ENCODE assay signal across 30 cellular contexts in genomic region chr6:143126574-143126941, GRCh38.
DNase-seq lines count a peak whose midpoint lies in the region; ATAC-seq and TF ChIP-seq lines count a peak whose summit lies in the region.
"Had no signal": no experiment of that assay in that cellular context is flagged by ENCODE, and none has a peak within 500 bp of the region (broad histone marks: within the 10 kb centered on the region; RNA-seq: fewer than 3 reads in every experiment).

No MANE protein-coding gene starts in this region.

- TF ChIP-seq CTCF in ovary (IDR thresholded peaks at IDR 0.05) = no peak

- no peaks in the 10 kb centered on the region for H3K9me3 ChIP-seq in SJSA1 (replicated peaks)
- H3K9me3 ChIP-seq in ovary = no peaks in the 10 kb centered on the region

- no peak overlapping the region for H3K27ac Mint-ChIP-seq in activated naive CD4-positive, alpha-beta T cell treated with anti-CD3 and anti-CD28 coated beads, Interleukin-2, amount 50 U/mL, for 72 hours
- no peak overlapping the region for H3K27ac Mint-ChIP-seq in naive thymus-derived CD8-positive, alpha-beta T cell
- H3K27ac Mint-ChIP-seq: CD4-positive, CD25-positive, alpha-beta regulatory T cell; neural progenitor cell; stimulated activated naive CD8-positive, alpha-beta T cell treated with anti-CD3 and anti-CD28 coated beads, Interleukin-15, Interleukin-2, amounts not matched to agents 100 ng/mL and 50 ng/mL, for 24 hours; T-helper 1 cell treated with Interleukin-12 subunit alpha and Interleukin-12 subunit beta and Interleukin-4 antibody, amounts not matched to agents 30 μg/mL and 1 μg/mL, for 36 hours had no signal

- no peak for TF ChIP-seq POLR2A in ovary (IDR thresholded peaks at IDR 0.05)

- H3K4me3 Mint-ChIP-seq in naive thymus-derived CD8-positive, alpha-beta T cell = no peak overlapping the region
- H3K4me3 Mint-ChIP-seq: CD4-positive, CD25-positive, alpha-beta regulatory T cell; neural progenitor cell; stimulated activated naive CD8-positive, alpha-beta T cell treated with anti-CD3 and anti-CD28 coated beads, Interleukin-15, Interleukin-2, amounts not matched to agents 100 ng/mL and 50 ng/mL, for 24 hours; T-helper 1 cell treated with Interleukin-12 subunit alpha and Interleukin-12 subunit beta and Interleukin-4 antibody, amounts not matched to agents 30 μg/mL and 1 μg/mL, for 36 hours had no signal

- H3K4me3 ChIP-seq in SJSA1 (no peak overlapping the region), ovary (no peak overlapping the region)
- H3K4me3 ChIP-seq: heart left ventricle, left ventricle myocardium inferior, neural progenitor cell had no signal

- H3K4me1 ChIP-seq in SJSA1 (replicated peaks) = peaks cover 8% of the 10 kb centered on the region
- H3K4me1 ChIP-seq in ovary (ENCODE audit: insufficient read depth) = no peaks in the 10 kb centered on the region
- H3K4me1 ChIP-seq: left ventricle myocardium inferior, neural progenitor cell had no signal

- peaks cover 18 to 50% of the 10 kb centered on the region in 2 donors for H3K36me3 Mint-ChIP-seq in activated naive CD4-positive, alpha-beta T cell treated with anti-CD3 and anti-CD28 coated beads, Interleukin-2, amount 50 U/mL, for 72 hours
- H3K36me3 Mint-ChIP-seq in naive thymus-derived CD8-positive, alpha-beta T cell = peaks cover 0 to 28% (median 13%) of the 10 kb centered on the region in 3 donors

- no peak for DNase-seq in activated naive CD4-positive, alpha-beta T cell treated with anti-CD3 and anti-CD28 coated beads, Interleukin-2, amount 50 U/mL, for 72 hours (ENCODE audit: low spot score in 2 of 2)
- DNase-seq in activated naive CD4-positive, alpha-beta T cell treated with anti-CD3 and anti-CD28 coated beads, Interleukin-2, amount 50 U/mL, for 16 hours = no peak
- DNase-seq in SJSA1 (ENCODE audit: low read depth in 1 of 2, low spot score in 2 of 2) (no peak), UCSD-AML1 (lab: John Stamatoyannopoulos, UW; ENCODE audit: unreplicated experiment) (no peak), ovary (no peak)
- no peak for DNase-seq in stimulated activated CD4-positive, alpha-beta T cell treated with anti-CD3 and anti-CD28 coated beads, Interleukin-15, amount 100 ng/mL, for 24 hours
- DNase-seq in naive thymus-derived CD8-positive, alpha-beta T cell = no peak
- DNase-seq: activated CD8-positive, alpha-beta memory T cell treated with anti-CD3 and anti-CD28 coated beads for 24 hours; activated effector memory CD4-positive, alpha-beta T cell treated with anti-CD3 and anti-CD28 coated beads, Interleukin-2, amount 50 U/mL, for 16 hours; activated T-cell treated with anti-CD3 and anti-CD28 coated beads for 4 hours; AML-193; Calu3; dermis blood vessel endothelial cell; DMS79; heart left ventricle; IMR-90; left ventricle myocardium inferior; NCI-H1436; NCI-H2081; NCI-H226; NCI-H69; right cardiac atrium; stimulated activated CD4-positive, alpha-beta T cell treated with anti-CD3 and anti-CD28 coated beads, Interleukin-2, amount 100 ng/mL, for 24 hours had no signal

- H3K27me3 ChIP-seq in SJSA1 (replicated peaks) (no peaks in the 10 kb centered on the region), ovary (no peaks in the 10 kb centered on the region)
- H3K27me3 ChIP-seq: heart left ventricle, neural progenitor cell had no signal

- peak; percentile 28 to 73 for ATAC-seq in activated naive CD4-positive, alpha-beta T cell treated with anti-CD3 and anti-CD28 coated beads, Interleukin-2, amount 50 U/mL, for 72 hours
- ATAC-seq in HG02610 (IDR thresholded peaks at IDR 0.05; ENCODE audit: unreplicated experiment) = peak; percentile 64
- ATAC-seq in naive thymus-derived CD8-positive, alpha-beta T cell = no peak
- ATAC-seq: esophagus mucosa, heart left ventricle, right cardiac atrium, Right ventricle myocardium inferior had no signal

- H3K36me3 ChIP-seq in SJSA1 (no peaks in the 10 kb centered on the region), ovary (no peaks in the 10 kb centered on the region)
- H3K36me3 ChIP-seq: neural progenitor cell had no signal

- H3K27ac ChIP-seq in SJSA1 (peak overlapping the region; percentile 33; the same call in 1 of the 2 replicates), ovary (no peak overlapping the region)
- H3K27ac ChIP-seq: heart left ventricle, left ventricle myocardium inferior, neural progenitor cell had no signal

- H3K27me3 Mint-ChIP-seq in naive thymus-derived CD8-positive, alpha-beta T cell = no peaks in the 10 kb centered on the region
- H3K27me3 Mint-ChIP-seq: CD4-positive, CD25-positive, alpha-beta regulatory T cell; stimulated activated naive CD8-positive, alpha-beta T cell treated with anti-CD3 and anti-CD28 coated beads, Interleukin-15, Interleukin-2, amounts not matched to agents 100 ng/mL and 50 ng/mL, for 24 hours had no signal

- 91 to 96% (median 93%) methylated on average over 1 of the region's 1 CpG for WGBS in ovary, 3 donors

- no peaks in the 10 kb centered on the region for H3K4me1 Mint-ChIP-seq in naive thymus-derived CD8-positive, alpha-beta T cell
- H3K4me1 Mint-ChIP-seq: neural progenitor cell had no signal

- no peak for TF ChIP-seq EP300 in ovary (IDR thresholded peaks at IDR 0.05)

- intact Hi-C loops in ovary (cut with DNase I) = no loop called here

- peaks cover 10 to 33% of the 10 kb centered on the region in 2 donors for H3K9me3 Mint-ChIP-seq in activated naive CD4-positive, alpha-beta T cell treated with anti-CD3 and anti-CD28 coated beads, Interleukin-2, amount 50 U/mL, for 72 hours
- peaks cover 0 to 20% (median 14%) of the 10 kb centered on the region in 9 donors for H3K9me3 Mint-ChIP-seq in naive thymus-derived CD8-positive, alpha-beta T cell

- POLR2A ChIA-PET in naive thymus-derived CD8-positive, alpha-beta T cell (lab: Charles Lee) = no interaction called here

Comparison
In these comparisons a context has a peak if more than half of its experiments do, and no peak if none do; other contexts are left out.
1. ATAC-seq: peak in activated naive CD4-positive, alpha-beta T cell treated with anti-CD3 and anti-CD28 coated beads, Interleukin-2, amount 50 U/mL, for 72 hours (2 of 2) and HG02610 (single experiment); none in naive thymus-derived CD8-positive, alpha-beta T cell (0 of 2).